In the genomic region with DNA sequence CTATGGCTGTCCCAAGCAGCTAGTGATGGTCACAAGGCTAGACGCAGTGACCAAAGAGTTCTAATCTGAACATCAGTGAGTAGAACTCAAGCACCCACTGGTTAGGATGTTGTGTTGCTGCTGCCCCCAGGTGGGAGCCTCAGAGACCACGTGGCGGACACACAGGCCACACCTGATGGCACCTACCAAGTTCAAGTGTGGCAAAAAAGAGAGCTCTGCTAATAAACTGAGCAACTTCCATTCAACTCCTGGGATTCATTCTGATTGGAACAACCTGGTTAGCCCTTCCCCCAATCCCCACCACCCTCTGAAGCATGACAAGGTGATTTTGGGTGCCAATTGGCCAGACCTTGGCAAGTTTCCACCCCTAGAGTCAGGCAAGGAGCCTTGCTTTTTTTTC, we compare ENCODE assay signal across 8 cellular contexts. TPM values are rescaled to one million over a fixed set of nuclear protein-coding genes. Genes with fewer than 3 reads are reported as not detected.
DNase-seq lines count a peak whose midpoint lies in the region; ATAC-seq and TF ChIP-seq lines count a peak whose summit lies in the region.

No MANE protein-coding gene starts in this region.

- no peaks in the 10 kb centered on the region for H3K36me3 Mint-ChIP-seq in naive B cell

- H3K36me3 ChIP-seq in DOHH2 (ENCODE audit: control insufficient read depth, low read length) (no peaks in the 10 kb centered on the region), Karpas-422 (ENCODE audit: insufficient read depth, low read length) (no peaks in the 10 kb centered on the region)

- DNase-seq in Karpas-422: peak; percentile 87
- peak; percentile 54 for DNase-seq in activated CD8-positive, alpha-beta memory T cell treated with anti-CD3 and anti-CD28 coated beads, Interleukin-2, amount 50 U/mL, for 4 hours
- DNase-seq in naive B cell: peak; percentile 54
- DNase-seq in hypothalamus (lab: John Stamatoyannopoulos, UW): no peak
- DNase-seq in 8988T: no peak
- DNase-seq in GF-D8 (lab: John Stamatoyannopoulos, UW): no peak

- H3K4me1 Mint-ChIP-seq in naive B cell: peaks cover 23 to 45% (median 44%) of the 10 kb centered on the region in 3 donors

- ATAC-seq in naive B cell (ENCODE audit: low read depth in 2 of 2) (peak; percentile 12 to 17), HG02798 (IDR thresholded peaks at IDR 0.05; ENCODE audit: poor library complexity, unreplicated experiment) (no peak)

- H3K4me3 Mint-ChIP-seq in naive B cell: peak overlapping the region; percentile 85 to 98 (median 96)

- H3K9ac ChIP-seq in Karpas-422 (ENCODE audit: low read length): peak overlapping the region; percentile 80

- peaks cover 5% of the 10 kb centered on the region; the same call in 1 of the 2 replicates for H3F3A ChIP-seq in DOHH2 (ENCODE audit: control insufficient read depth, insufficient read depth)

- H3K79me2 ChIP-seq in DOHH2 (ENCODE audit: control insufficient read depth, low read length) (peaks cover 30% of the 10 kb centered on the region), Karpas-422 (ENCODE audit: low read length) (peaks cover 32% of the 10 kb centered on the region)

- H3K4me1 ChIP-seq in DOHH2 (ENCODE audit: control insufficient read depth, low read length): peaks cover 38% of the 10 kb centered on the region
- peaks cover 36% of the 10 kb centered on the region for H3K4me1 ChIP-seq in Karpas-422 (ENCODE audit: low read length)

- no peaks in the 10 kb centered on the region for H3K9me3 Mint-ChIP-seq in naive B cell

- H3K9me3 ChIP-seq in DOHH2 (ENCODE audit: control insufficient read depth, insufficient read depth, low read length) (no peaks in the 10 kb centered on the region), Karpas-422 (ENCODE audit: low read length) (no peaks in the 10 kb centered on the region)

- H3K27ac ChIP-seq in DOHH2 (ENCODE audit: low read depth, low read length) (no peak overlapping the region), Karpas-422 (ENCODE audit: low read length) (peak overlapping the region; percentile 42; the same call in 1 of the 2 replicates)

- no peaks in the 10 kb centered on the region for H3K27me3 Mint-ChIP-seq in naive B cell

- H3K4me2 ChIP-seq in DOHH2 (ENCODE audit: low read length) (peak overlapping the region; percentile 94), Karpas-422 (ENCODE audit: low read depth, low read length, poor library complexity, severe bottlenecking) (peak overlapping the region; percentile 86)

- no peak overlapping the region for H2AFZ ChIP-seq in Karpas-422 (ENCODE audit: low read length)

- peak overlapping the region in 4 of 6 donors; percentile 21 to 95 (median 90) for H3K27ac Mint-ChIP-seq in naive B cell

- H3K9me2 ChIP-seq in DOHH2 (replicated peaks; ENCODE audit: control insufficient read depth, low read length) (no peaks in the 10 kb centered on the region), Karpas-422 (replicated peaks; ENCODE audit: insufficient read depth, low read length) (no peaks in the 10 kb centered on the region)

- peak; percentile 63 for TF ChIP-seq CTCF in DOHH2 (IDR thresholded peaks at IDR 0.05; ENCODE audit: low read depth, low read length, poor library complexity, severe bottlenecking)

- H4K20me1 ChIP-seq in DOHH2 (ENCODE audit: control insufficient read depth, insufficient read depth, low read depth, low read length): no peaks in the 10 kb centered on the region
- no peaks in the 10 kb centered on the region for H4K20me1 ChIP-seq in Karpas-422 (ENCODE audit: insufficient read depth, low read depth, low read length)

- H3K4me3 ChIP-seq in DOHH2 (ENCODE audit: low read length): peak overlapping the region; percentile 77
- H3K4me3 ChIP-seq in Karpas-422 (ENCODE audit: low read length): peak overlapping the region; percentile 79; the same call in 1 of the 2 replicates

- peaks cover 2% of the 10 kb centered on the region; the same call in 1 of the 2 replicates for H3K27me3 ChIP-seq in DOHH2 (ENCODE audit: control insufficient read depth, low read length)
- H3K27me3 ChIP-seq in Karpas-422 (ENCODE audit: low read length): no peaks in the 10 kb centered on the region

RNA-seq across cellular contexts. Expression of gene LCMT1, which starts 3.5 kb away (rescaled TPM):
- total RNA-seq in Karpas-422 (2014; rRNA removed; shearing (Covaris generic); ENCODE audit: low replicate concordance): 29.1 and 31.5 TPM in 2 replicates
- 10 to 100 TPM; 20.2 to 42.5 (median 34.8) TPM for polyA plus RNA-seq in naive B cell (ENCODE audit: low read depth in 6 of 6)

Comparison
In these comparisons a context has a peak if more than half of its experiments do, and no peak if none do; other contexts are left out.
1. DNase-seq: peak in Karpas-422 (single experiment), activated CD8-positive, alpha-beta memory T cell treated with anti-CD3 and anti-CD28 coated beads, Interleukin-2, amount 50 U/mL, for 4 hours (single experiment) and naive B cell (single experiment); none in hypothalamus (0 of 51), 8988T (single experiment) and GF-D8 (single experiment).